ENCODE assay signal across 17 cellular contexts in genomic region chr6:168584671-168585070, GRCh38.
DNase-seq lines count a peak whose midpoint lies in the region; ATAC-seq and TF ChIP-seq lines count a peak whose summit lies in the region.
"Had no signal": no experiment of that assay in that cellular context is flagged by ENCODE, and none has a peak within 500 bp of the region (broad histone marks: within the 10 kb centered on the region; RNA-seq: fewer than 3 reads in every experiment).

No MANE protein-coding gene starts in this region.

- H3K23ac ChIP-seq in mesendoderm (ENCODE audit: low read length), result no peak overlapping the region

- H3K79me2 ChIP-seq in mesendoderm (ENCODE audit: control insufficient read depth, insufficient read depth, low read length), result no peaks in the 10 kb centered on the region

- ATAC-seq in GM18858 (IDR thresholded peaks at IDR 0.05; ENCODE audit: unreplicated experiment), result no peak
- ATAC-seq: GM12878 had no signal

- H2BK15ac ChIP-seq in mesendoderm (replicated peaks; ENCODE audit: low read depth), result no peak overlapping the region

- H3K27me3 ChIP-seq in muscle layer of duodenum (ENCODE audit: low read depth, low read length) (no peaks in the 10 kb centered on the region), rectal smooth muscle tissue (ENCODE audit: control insufficient read depth, insufficient read depth, low read length) (no peaks in the 10 kb centered on the region), testis (no peaks in the 10 kb centered on the region), mesendoderm (ENCODE audit: insufficient read depth, low read length, poor library complexity) (no peaks in the 10 kb centered on the region), adrenal gland (peaks cover 4% of the 10 kb centered on the region)
- H3K27me3 ChIP-seq: BLaER1 had no signal

- WGBS in testis, 2 donors, result 71 to 83% methylated on average over 5 of the region's 5 CpGs
- WGBS in mesendoderm (ENCODE audit: extremely low coverage, insufficient coverage, low lambda C conversion rate), result no CpG with 5 or more reads among the region's 5 CpGs
- 83 to 90% (median 88%) methylated on average over 5 of the region's 5 CpGs for WGBS in adrenal gland, 4 donors

- TF ChIP-seq CTCF in coronary artery (IDR thresholded peaks at IDR 0.05) (no peak), testis (IDR thresholded peaks at IDR 0.05) (no peak), adrenal gland (IDR thresholded peaks at IDR 0.05) (no peak)

- no peak overlapping the region for H3K4ac ChIP-seq in mesendoderm (ENCODE audit: low read depth, low read length)

- H2BK5ac ChIP-seq in mesendoderm (ENCODE audit: low read length), result no peak overlapping the region

- no peak for TF ChIP-seq POLR2A in testis (IDR thresholded peaks at IDR 0.05)
- no peak for TF ChIP-seq POLR2A in adrenal gland (IDR thresholded peaks at IDR 0.05)

- intact Hi-C loops in testis (cut with DNase I; ENCODE audit: low total_unique reads) (no loop called here), adrenal gland (cut with DNase I) (no loop called here)

- H3K9me3 ChIP-seq in muscle layer of duodenum (ENCODE audit: control insufficient read depth in 1 of 2, low read length in 2 of 2) (no peaks in the 10 kb centered on the region), testis (no peaks in the 10 kb centered on the region), adrenal gland (replicated peaks in 1 of 3) (no peaks in the 10 kb centered on the region)
- H3K9me3 ChIP-seq: BLaER1, HAP-1 had no signal

- H3K79me1 ChIP-seq in mesendoderm (ENCODE audit: low read length), result no peaks in the 10 kb centered on the region

- H3K4me3 ChIP-seq in coronary artery (no peak overlapping the region), muscle layer of duodenum (ENCODE audit: low read depth in 1 of 2, low read length in 2 of 2) (no peak overlapping the region), rectal smooth muscle tissue (ENCODE audit: low read length) (no peak overlapping the region), testis (no peak overlapping the region), mesendoderm (ENCODE audit: low read length) (no peak overlapping the region), adrenal gland (no peak overlapping the region)
- H3K4me3 ChIP-seq: BLaER1, GM12878, GM23248, HAP-1 had no signal

- peak; percentile 61 for DNase-seq in coronary artery (ENCODE audit: low spot score)
- no peak for DNase-seq in testis
- no peak for DNase-seq in RPMI8226
- no peak for DNase-seq in mesendoderm
- DNase-seq in adrenal gland, result no peak
- DNase-seq: 8988T; CD4-positive, alpha-beta memory T cell; DMS153; GM23248; IMR-90 had no signal

- no peak overlapping the region for H3K4me2 ChIP-seq in mesendoderm (ENCODE audit: low read length)
- H3K4me2 ChIP-seq: BLaER1 had no signal

- H3K27ac ChIP-seq in coronary artery, result no peak overlapping the region
- peak overlapping the region; percentile 35 for H3K27ac ChIP-seq in muscle layer of duodenum (ENCODE audit: low read length)
- peak overlapping the region; percentile 8 for H3K27ac ChIP-seq in rectal smooth muscle tissue (ENCODE audit: low read depth, low read length)
- H3K27ac ChIP-seq in testis, result peak overlapping the region; percentile 13 to 67
- H3K27ac ChIP-seq in mesendoderm (ENCODE audit: low read depth, low read length), result no peak overlapping the region
- H3K27ac ChIP-seq in adrenal gland, result no peak overlapping the region
- H3K27ac ChIP-seq: BLaER1, GM23248, HL-60 had no signal

- no peak overlapping the region for H3K9ac ChIP-seq in rectal smooth muscle tissue (ENCODE audit: low read length)
- H3K9ac ChIP-seq in mesendoderm (ENCODE audit: low read length), result no peak overlapping the region
- H3K9ac ChIP-seq: BLaER1, GM23248 had no signal

- H2AK5ac ChIP-seq in mesendoderm (ENCODE audit: low read length), result no peak overlapping the region

- H4K8ac ChIP-seq in mesendoderm (ENCODE audit: low read depth, low read length), result no peak overlapping the region

- H2BK120ac ChIP-seq in mesendoderm (ENCODE audit: low read depth, low read length), result no peak overlapping the region

- H3K4me1 ChIP-seq in muscle layer of duodenum (ENCODE audit: control insufficient read depth in 1 of 2, insufficient read depth in 2 of 2, low read length in 2 of 2) (peaks cover 4 to 15% of the 10 kb centered on the region in 2 donors), rectal smooth muscle tissue (ENCODE audit: control insufficient read depth, insufficient read depth, low read length) (peaks cover 4% of the 10 kb centered on the region), testis (peaks cover 18% of the 10 kb centered on the region), mesendoderm (ENCODE audit: control insufficient read depth, low read depth, low read length) (peaks cover 2% of the 10 kb centered on the region), adrenal gland (replicated peaks in 1 of 2) (no peaks in the 10 kb centered on the region)
- H3K4me1 ChIP-seq: BLaER1, HAP-1 had no signal

- no peak overlapping the region for H4K5ac ChIP-seq in mesendoderm (ENCODE audit: low read length)

- H3K36me3 ChIP-seq in muscle layer of duodenum (ENCODE audit: control insufficient read depth in 1 of 2, insufficient read depth in 2 of 2, low read length in 2 of 2) (no peaks in the 10 kb centered on the region), rectal smooth muscle tissue (ENCODE audit: control insufficient read depth, insufficient read depth, low read length) (no peaks in the 10 kb centered on the region), testis (ENCODE audit: low read depth, missing control alignments) (no peaks in the 10 kb centered on the region), mesendoderm (ENCODE audit: control insufficient read depth, insufficient read depth, low read length) (no peaks in the 10 kb centered on the region), adrenal gland (replicated peaks in 1 of 2) (no peaks in the 10 kb centered on the region)
- H3K36me3 ChIP-seq: BLaER1, HAP-1 had no signal

- H3K56ac ChIP-seq in mesendoderm (ENCODE audit: low read length), result no peak overlapping the region

- H3K18ac ChIP-seq in mesendoderm (ENCODE audit: low read length), result no peak overlapping the region

Comparison
In these comparisons a context has a peak if more than half of its experiments do, and no peak if none do; other contexts are left out.
1. H3K27ac ChIP-seq: peak in muscle layer of duodenum (single experiment), rectal smooth muscle tissue (single experiment) and testis (2 of 2); none in coronary artery (0 of 2), mesendoderm (single experiment) and adrenal gland (0 of 5).